Comparison of ENCODE assay signal across 1 cellular context in genomic region chr2:37658682-37659081, GRCh38.
TF ChIP-seq lines count a peak whose summit lies in the region.

No MANE protein-coding gene starts in this region.

TF ChIP-seq in endothelial cell of umbilical vein, 7 proteins besides CTCF, POLR2A, EP300 and RAD21:
- TF ChIP-seq FOS (IDR thresholded peaks at IDR 0.05; ENCODE audit: borderline replicate concordance, insufficient read depth, low read length), result no peak
TF ChIP-seq in endothelial cell of umbilical vein: peak in this region for 0.
